Comparison of ENCODE assay signal across 8 cellular contexts in the genomic region with DNA sequence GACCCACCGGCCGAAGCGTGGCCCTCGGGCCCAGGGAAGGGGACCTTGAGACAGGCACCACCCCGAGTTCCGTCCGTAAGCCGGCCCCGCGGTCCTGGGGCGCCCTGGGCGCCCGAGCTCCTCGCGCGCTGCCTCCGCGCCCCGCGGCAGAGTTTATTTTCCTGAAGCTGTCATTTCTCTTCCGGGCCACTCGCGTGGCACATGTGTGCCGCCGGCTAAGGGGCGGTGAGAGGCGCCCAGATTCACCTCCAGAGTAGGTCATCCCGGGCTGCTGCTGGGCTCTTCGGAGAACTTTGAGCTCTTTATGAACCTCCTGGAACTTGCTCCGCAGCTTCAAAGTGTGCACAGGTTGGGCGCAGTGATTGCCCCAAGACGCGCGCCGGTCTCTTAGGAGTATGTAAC. TPM values are rescaled to one million over a fixed set of nuclear protein-coding genes. Genes with fewer than 3 reads are reported as not detected.
DNase-seq lines count a peak whose midpoint lies in the region; ATAC-seq, FAIRE-seq and TF ChIP-seq lines count a peak whose summit lies in the region.

No MANE protein-coding gene starts in this region.

- H2AFZ ChIP-seq in GM23248 (peak overlapping the region; percentile 72), PC-3 (ENCODE audit: low read length) (no peak overlapping the region)

- H3K27ac Mint-ChIP-seq in activated naive CD8-positive, alpha-beta T cell treated with anti-CD3 and anti-CD28 coated beads, Interleukin-2, amount 50 U/mL, for 24 hours, result peak overlapping the region; percentile 77

- 1 to 2% methylated on average over 22 to 29 of the region's 35 CpGs for WGBS in GM23248 (ENCODE audit: low coverage in 1 of 2, low lambda C conversion rate in 2 of 2, missing lambda C conversion rate in 2 of 2), 2 experiments

- H3K9ac ChIP-seq in GM23248 (peak overlapping the region; percentile 85), PC-3 (ENCODE audit: low read length) (peak overlapping the region; percentile 79), kidney (ENCODE audit: low read length in 2 of 2) (peak overlapping the region; percentile 32 to 49)

- CTCF ChIA-PET in PC-3 (lab: Charles Lee), result no interaction called here

- TF ChIP-seq CTCF in C4-2B (conservative IDR thresholded peaks at IDR 0.05) (no peak), PC-3 (conservative IDR thresholded peaks at IDR 0.05; ENCODE audit: low read depth, low read length) (no peak), kidney (IDR thresholded peaks at IDR 0.05; ENCODE audit: borderline replicate concordance, extremely low read depth, insufficient read depth) (no peak)

- H3K4me1 ChIP-seq in GM23248 (ENCODE audit: insufficient read depth), result peaks cover 17% of the 10 kb centered on the region
- H3K4me1 ChIP-seq in PC-3 (ENCODE audit: insufficient read depth, low read length), result peaks cover 15% of the 10 kb centered on the region
- H3K4me1 ChIP-seq in kidney (ENCODE audit: control insufficient read depth in 1 of 2, insufficient read depth in 1 of 2, low read depth in 1 of 2, low read length in 2 of 2), result peaks cover 4 to 13% of the 10 kb centered on the region in 2 donors

- H3K36me3 ChIP-seq in GM23248 (ENCODE audit: low read depth), result no peaks in the 10 kb centered on the region
- H3K36me3 ChIP-seq in PC-3 (ENCODE audit: low read depth, low read length), result peaks cover 7% of the 10 kb centered on the region; the same call in 1 of the 2 replicates
- peaks cover 0 to 5% of the 10 kb centered on the region in 2 donors for H3K36me3 ChIP-seq in kidney (ENCODE audit: control insufficient read depth in 1 of 2, insufficient read depth in 2 of 2, low read length in 2 of 2)

- intact Hi-C loops in PC-3 (cut with micrococcal nuclease), result no loop called here
- intact Hi-C loops in kidney (cut with DNase I), result no loop called here

- ATAC-seq in PC-3, result peak; percentile 42
- peak; percentile 29 for ATAC-seq in activated naive CD8-positive, alpha-beta T cell treated with anti-CD3 and anti-CD28 coated beads, Interleukin-2, amount 50 U/mL, for 24 hours

- no peaks in the 10 kb centered on the region for H3K9me3 ChIP-seq in GM23248 (ENCODE audit: low read depth)
- no peaks in the 10 kb centered on the region for H3K9me3 ChIP-seq in PC-3 (ENCODE audit: low read length)
- H3K9me3 ChIP-seq in kidney (ENCODE audit: control insufficient read depth in 1 of 2, low read length in 2 of 2), result no peaks in the 10 kb centered on the region

- POLR2A ChIA-PET in PC-3 (lab: Charles Lee; ENCODE audit: unreplicated experiment), result interaction anchor here (0.6 to 0.7 kb wide), 2 partner anchors 36 to 58 kb away, joined by 4 to 7 read pairs; no protein-coding TSS in a partner anchor

- BruUV-seq in PC-3 (replicated peaks; lab: Mats Ljungman, UMichigan), result no TSS peak

- no peak for FAIRE-seq in kidney (lab: Jason Lieb, UNC)

- H3K4me3 Mint-ChIP-seq in activated naive CD8-positive, alpha-beta T cell treated with anti-CD3 and anti-CD28 coated beads, Interleukin-2, amount 50 U/mL, for 24 hours, result peak overlapping the region; percentile 88

- H3F3A ChIP-seq in GM23248 (ENCODE audit: insufficient read depth) (peaks cover 8% of the 10 kb centered on the region; the same call in 1 of the 2 replicates), PC-3 (ENCODE audit: low read length, unreplicated experiment) (no peaks in the 10 kb centered on the region)

- H3K4me1 Mint-ChIP-seq in activated naive CD8-positive, alpha-beta T cell treated with anti-CD3 and anti-CD28 coated beads, Interleukin-2, amount 50 U/mL, for 24 hours, result peaks cover 49% of the 10 kb centered on the region

- in situ Hi-C loops in GM23248 (cut with MboI), result no loop called here

- peak overlapping the region; percentile 98 for H3K4me2 ChIP-seq in GM23248 (ENCODE audit: unreplicated experiment)
- H3K4me2 ChIP-seq in PC-3 (ENCODE audit: low read length), result peak overlapping the region; percentile 84

- H3K4me3 ChIP-seq in GM23248 (peak overlapping the region; percentile 92), PC-3 (ENCODE audit: low read length) (peak overlapping the region; percentile 76), kidney (ENCODE audit: low read length in 2 of 2) (peak overlapping the region; percentile 71 to 81)

- H3K79me2 ChIP-seq in GM23248 (ENCODE audit: insufficient read depth) (peaks cover 46% of the 10 kb centered on the region), PC-3 (ENCODE audit: low read length) (peaks cover 43% of the 10 kb centered on the region)

- H3K36me3 Mint-ChIP-seq in activated naive CD8-positive, alpha-beta T cell treated with anti-CD3 and anti-CD28 coated beads, Interleukin-2, amount 50 U/mL, for 24 hours (ENCODE audit: low read depth), result peaks cover 24% of the 10 kb centered on the region

- peak overlapping the region; percentile 84 for H3K27ac ChIP-seq in C4-2B
- peak overlapping the region; percentile 62 for H3K27ac ChIP-seq in GM23248
- H3K27ac ChIP-seq in PC-3 (ENCODE audit: low read length), result no peak overlapping the region
- no peak overlapping the region for H3K27ac ChIP-seq in kidney (ENCODE audit: low read depth in 2 of 2, low read length in 2 of 2)

- no peaks in the 10 kb centered on the region for H4K20me1 ChIP-seq in GM23248 (ENCODE audit: insufficient read depth)
- H4K20me1 ChIP-seq in PC-3 (ENCODE audit: low read length), result peaks cover 15% of the 10 kb centered on the region

- peak; percentile 62 for DNase-seq in GM23248
- no peak for DNase-seq in PC-3
- peak; percentile 42 for DNase-seq in activated naive CD8-positive, alpha-beta T cell treated with anti-CD3 and anti-CD28 coated beads, Interleukin-2, amount 50 U/mL, for 24 hours
- DNase-seq in kidney, result no peak
- peak; percentile 23 for DNase-seq in stimulated activated CD8-positive, alpha-beta memory T cell treated with anti-CD3 and anti-CD28 coated beads, Interleukin-12 subunit alpha, Interleukin-12 subunit beta, amount 100 ng/mL, for 4 hours (ENCODE audit: low read depth)
- no peak for DNase-seq in DMS153 (lab: John Stamatoyannopoulos, UW)
- no peak for DNase-seq in NCI-H1436 treated with DMSO at 0.1 percent for 48 hours (lab: John Stamatoyannopoulos, UW)

- peaks cover 1% of the 10 kb centered on the region for H3K27me3 Mint-ChIP-seq in activated naive CD8-positive, alpha-beta T cell treated with anti-CD3 and anti-CD28 coated beads, Interleukin-2, amount 50 U/mL, for 24 hours

- H3K27me3 ChIP-seq in GM23248 (replicated peaks; ENCODE audit: insufficient read depth) (no peaks in the 10 kb centered on the region), PC-3 (ENCODE audit: low read length) (no peaks in the 10 kb centered on the region)

- H3K9me2 ChIP-seq in GM23248 (ENCODE audit: insufficient read depth) (no peaks in the 10 kb centered on the region), PC-3 (replicated peaks; ENCODE audit: low read length) (no peaks in the 10 kb centered on the region)

- H3K9me3 Mint-ChIP-seq in activated naive CD8-positive, alpha-beta T cell treated with anti-CD3 and anti-CD28 coated beads, Interleukin-2, amount 50 U/mL, for 24 hours, result no peaks in the 10 kb centered on the region

RNA-seq across cellular contexts. Expression of a gene that starts 0.5 kb away (rescaled TPM):
- total RNA-seq in GM23248 (2014; rRNA removed; shearing (Covaris generic)), result 8.9 and 9.7 TPM in 2 replicates
- polyA plus RNA-seq in GM23248 (2016; fragmentation: Nextera tagmentation; extraction: Ambion mirVana) (23.1 and 24.9 TPM in 2 replicates), kidney (ENCODE audit: insufficient read depth, low read depth, low replicate concordance) (11.4 TPM)
- total RNA-seq in PC-3 (2014; rRNA removed) (11.8 and 24.5 TPM in 2 replicates), kidney (38.2 TPM)

Comparison
In these comparisons a context has a peak if more than half of its experiments do, and no peak if none do; other contexts are left out.
1. H3K27ac ChIP-seq: peak in C4-2B (single experiment) and GM23248 (single experiment); none in PC-3 (single experiment) and kidney (0 of 2).
2. DNase-seq: peak in GM23248 (single experiment), activated naive CD8-positive, alpha-beta T cell treated with anti-CD3 and anti-CD28 coated beads, Interleukin-2, amount 50 U/mL, for 24 hours (single experiment) and stimulated activated CD8-positive, alpha-beta memory T cell treated with anti-CD3 and anti-CD28 coated beads, Interleukin-12 subunit alpha, Interleukin-12 subunit beta, amount 100 ng/mL, for 4 hours (single experiment); none in PC-3 (single experiment), kidney (single experiment), DMS153 (single experiment) and NCI-H1436 treated with DMSO at 0.1 percent for 48 hours (single experiment).
3. Peak in every context shown above with its lines, with median percentiles within 50 percentile points of each other: H3K4me3 ChIP-seq and H3K9ac ChIP-seq.